In the genomic region with DNA sequence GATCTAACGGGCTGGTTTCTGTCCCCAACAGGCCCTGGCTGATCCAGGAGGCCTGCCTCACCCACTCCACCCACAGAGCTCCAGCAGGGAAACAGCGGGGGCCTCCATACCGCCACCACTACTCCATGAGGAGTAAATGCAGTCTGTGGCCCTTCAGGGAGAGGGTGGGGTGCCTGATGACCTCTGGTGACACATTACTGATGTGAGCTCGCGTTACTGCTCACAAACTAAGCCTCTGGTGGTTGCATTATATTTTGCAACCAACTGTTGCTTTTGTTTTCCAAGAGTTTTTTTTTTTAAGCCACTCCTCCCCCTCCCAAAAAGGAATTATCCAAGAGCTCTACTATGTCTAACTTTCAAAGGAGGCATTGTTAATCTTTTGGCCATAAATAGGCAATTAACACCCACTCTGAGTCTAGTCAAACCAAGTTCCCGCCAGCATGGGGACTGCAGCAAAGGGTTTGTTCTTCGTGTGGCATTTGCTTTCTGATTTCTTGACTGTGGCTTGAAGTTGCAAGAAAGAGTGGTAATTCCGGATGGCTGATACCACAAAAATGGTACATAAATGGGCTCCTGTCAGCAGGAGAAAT, we compare ENCODE assay signal across 8 cellular contexts.
DNase-seq lines count a peak whose midpoint lies in the region; ATAC-seq and TF ChIP-seq lines count a peak whose summit lies in the region.

No MANE protein-coding gene starts in this region.

- H3K27me3 ChIP-seq in mesenchymal stem cell (ENCODE audit: control insufficient read depth in 1 of 2, insufficient read depth in 1 of 2, low read length in 2 of 2), result no peaks in the 10 kb centered on the region
- no peaks in the 10 kb centered on the region for H3K27me3 ChIP-seq in aorta (ENCODE audit: control insufficient read depth in 1 of 2, insufficient read depth in 2 of 2, low read length in 1 of 2)
- H3K27me3 ChIP-seq in prostate gland (replicated peaks; ENCODE audit: insufficient read depth), result no peaks in the 10 kb centered on the region

- no peak overlapping the region for H2BK15ac ChIP-seq in mesenchymal stem cell (ENCODE audit: low read depth, poor library complexity, severe bottlenecking)

- DNase-seq in COLO829 (ENCODE audit: low spot score) (peak; percentile 81), NAMALWA (ENCODE audit: low spot score) (peak; percentile 27), choroid plexus epithelial cell (ENCODE audit: low read depth) (peak; percentile 23), mesenchymal stem cell (peak; percentile 42), aorta (peak in 1 of 2 donors; percentile 73), prostate gland (ENCODE audit: low spot score) (no peak), GM19238 (ENCODE audit: insufficient read length, low spot score) (no peak)
- no peak for DNase-seq in activated effector memory CD4-positive, alpha-beta T cell treated with Interleukin-2 at 50 U/mL for 16 hours

- H3K9me3 ChIP-seq in mesenchymal stem cell (ENCODE audit: control insufficient read depth, low read length) (no peaks in the 10 kb centered on the region), aorta (ENCODE audit: control insufficient read depth, low read length) (no peaks in the 10 kb centered on the region), prostate gland (no peaks in the 10 kb centered on the region)

- no peak overlapping the region for H2BK5ac ChIP-seq in mesenchymal stem cell (ENCODE audit: low read depth, low read length, poor library complexity, severe bottlenecking)

- peaks cover 0 to 32% of the 10 kb centered on the region in 2 experiments for H3K36me3 ChIP-seq in mesenchymal stem cell (ENCODE audit: control insufficient read depth in 1 of 2, insufficient read depth in 2 of 2, low read depth in 1 of 2, low read length in 2 of 2)
- H3K36me3 ChIP-seq in aorta (ENCODE audit: control insufficient read depth in 1 of 2, insufficient read depth in 2 of 2, low read length in 1 of 2), result no peaks in the 10 kb centered on the region
- no peaks in the 10 kb centered on the region for H3K36me3 ChIP-seq in prostate gland

- no peak overlapping the region for H2AK5ac ChIP-seq in mesenchymal stem cell (ENCODE audit: low read length, severe bottlenecking)

- H3K79me1 ChIP-seq in mesenchymal stem cell (replicated peaks; ENCODE audit: low read length, poor library complexity, severe bottlenecking), result peaks cover 59% of the 10 kb centered on the region

- no peak overlapping the region for H3K23ac ChIP-seq in mesenchymal stem cell (ENCODE audit: low read length in 2 of 2)

- no peak overlapping the region for H3K4ac ChIP-seq in mesenchymal stem cell (ENCODE audit: low read depth in 1 of 2, low read length in 2 of 2)

- H2BK120ac ChIP-seq in mesenchymal stem cell (ENCODE audit: low read depth, low read length), result no peak overlapping the region

- no peak overlapping the region for H2AFZ ChIP-seq in mesenchymal stem cell (ENCODE audit: low read depth, low read length)

- H3K4me1 ChIP-seq in mesenchymal stem cell (ENCODE audit: control insufficient read depth, insufficient read depth, low read depth, low read length) (peaks cover 14% of the 10 kb centered on the region), aorta (ENCODE audit: control insufficient read depth in 1 of 2, insufficient read depth in 2 of 2, low read length in 2 of 2) (no peaks in the 10 kb centered on the region), prostate gland (replicated peaks) (no peaks in the 10 kb centered on the region)

- H4K91ac ChIP-seq in mesenchymal stem cell (ENCODE audit: low read length), result peak overlapping the region; percentile 21

- no peak overlapping the region for H3K27ac ChIP-seq in mesenchymal stem cell (ENCODE audit: low read length, poor library complexity, severe bottlenecking)
- H3K27ac ChIP-seq in aorta (ENCODE audit: low read depth in 1 of 2, low read length in 2 of 2), result no peak overlapping the region
- no peak overlapping the region for H3K27ac ChIP-seq in prostate gland

- no peak overlapping the region for H3K14ac ChIP-seq in mesenchymal stem cell (ENCODE audit: low read length in 2 of 2)

- TF ChIP-seq CTCF in choroid plexus epithelial cell (conservative IDR thresholded peaks at IDR 0.05; ENCODE audit: low read depth, low read length) (no peak), prostate gland (IDR thresholded peaks at IDR 0.05) (no peak)

- 81% methylated on average over 8 of the region's 8 CpGs for WGBS in mesenchymal stem cell
- WGBS in aorta, 2 donors, result 83 to 92% methylated on average over 8 of the region's 8 CpGs
- WGBS in prostate gland, result 61% methylated on average over 8 of the region's 8 CpGs

- intact Hi-C loops in aorta (cut with DNase I), result no loop called here
- intact Hi-C loops in prostate gland (cut with DNase I), result no loop called here

- no peak overlapping the region for H2BK12ac ChIP-seq in mesenchymal stem cell (ENCODE audit: low read length in 2 of 2)

- ATAC-seq in aorta (ENCODE audit: low FRiP score), result peak; percentile 40

- no peak overlapping the region for H4K8ac ChIP-seq in mesenchymal stem cell (ENCODE audit: low read length)

- TF ChIP-seq POLR2A in prostate gland (IDR thresholded peaks at IDR 0.05), result no peak

- no peak overlapping the region for H3K4me3 ChIP-seq in choroid plexus epithelial cell (ENCODE audit: low read depth, low read length)
- no peak overlapping the region for H3K4me3 ChIP-seq in mesenchymal stem cell (ENCODE audit: insufficient read depth in 1 of 2, low read depth in 1 of 2, low read length in 2 of 2)
- H3K4me3 ChIP-seq in aorta (ENCODE audit: low read length in 2 of 2), result no peak overlapping the region
- H3K4me3 ChIP-seq in prostate gland, result no peak overlapping the region

- no peak overlapping the region for H3K4me2 ChIP-seq in mesenchymal stem cell (ENCODE audit: low read length, poor library complexity, severe bottlenecking)

- H3K9ac ChIP-seq in mesenchymal stem cell (ENCODE audit: low read length), result peak overlapping the region; percentile 42

- H3K18ac ChIP-seq in mesenchymal stem cell (ENCODE audit: low read depth in 1 of 2, low read length in 2 of 2), result no peak overlapping the region

Comparison
In these comparisons a context has a peak if more than half of its experiments do, and no peak if none do; other contexts are left out.
1. DNase-seq: peak in COLO829 (single experiment), NAMALWA (single experiment), choroid plexus epithelial cell (single experiment) and mesenchymal stem cell (single experiment); none in activated effector memory CD4-positive, alpha-beta T cell treated with Interleukin-2 at 50 U/mL for 16 hours (single experiment), prostate gland (single experiment) and GM19238 (single experiment).